ENCODE assay signal across 33 cellular contexts in the genomic region with DNA sequence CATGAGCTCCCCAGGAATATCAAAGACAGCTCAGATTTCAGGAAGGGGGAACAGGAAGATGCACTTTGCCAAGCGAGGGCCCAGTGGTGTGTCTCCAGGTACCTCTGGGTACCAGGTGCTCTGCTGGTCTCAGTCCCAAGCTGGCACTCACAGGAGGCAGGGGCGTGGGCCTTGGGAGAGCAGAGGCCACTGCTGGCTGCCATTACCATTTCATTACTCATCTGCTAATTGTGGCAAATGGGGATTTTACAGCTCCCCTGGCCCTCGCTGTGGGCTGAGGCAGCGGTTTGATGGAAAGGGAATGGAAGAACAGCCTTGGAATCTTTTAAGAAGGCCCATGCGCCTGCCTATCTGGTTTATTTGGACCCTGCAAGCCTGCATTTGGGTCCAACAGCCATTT.
"Had no signal": no experiment of that assay in that cellular context is flagged by ENCODE, and none has a peak within 500 bp of the region (broad histone marks: within the 10 kb centered on the region; RNA-seq: fewer than 3 reads in every experiment).

No MANE protein-coding gene starts in this region.

- H3K36me3 ChIP-seq: MG63, WERI-Rb-1 had no signal

- H3K4me1 Mint-ChIP-seq: activated CD4-positive, alpha-beta memory T cell treated with anti-CD3 and anti-CD28 coated beads, Interleukin-2, amount 10 ng/mL, durations not matched to agents 7 days and 5 days; activated CD8-positive, alpha-beta memory T cell treated with anti-CD3 and anti-CD28 coated beads, Interleukin-2, amount 10 ng/mL, durations not matched to agents 7 days and 5 days; activated naive CD4-positive, alpha-beta T cell treated with anti-CD3 and anti-CD28 coated beads, Interleukin-2, amount 10 ng/mL, durations not matched to agents 7 days and 5 days; activated naive CD8-positive, alpha-beta T cell treated with anti-CD3 and anti-CD28 coated beads, Interleukin-2, amount 50 U/mL, for 24 hours had no signal

- H3K36me3 Mint-ChIP-seq: activated CD8-positive, alpha-beta memory T cell treated with anti-CD3 and anti-CD28 coated beads, Interleukin-2, amount 10 ng/mL, durations not matched to agents 7 days and 5 days; activated naive CD4-positive, alpha-beta T cell treated with anti-CD3 and anti-CD28 coated beads, Interleukin-2, amount 10 ng/mL, durations not matched to agents 7 days and 5 days; activated naive CD8-positive, alpha-beta T cell; brain had no signal

- H3K27ac Mint-ChIP-seq: activated CD4-positive, alpha-beta memory T cell treated with anti-CD3 and anti-CD28 coated beads, Interleukin-2, amount 10 ng/mL, durations not matched to agents 7 days and 5 days; activated CD8-positive, alpha-beta memory T cell treated with anti-CD3 and anti-CD28 coated beads, Interleukin-2, amount 10 ng/mL, durations not matched to agents 7 days and 5 days; activated naive CD4-positive, alpha-beta T cell treated with anti-CD3 and anti-CD28 coated beads, Interleukin-2, amount 10 ng/mL, durations not matched to agents 7 days and 5 days; activated naive CD8-positive, alpha-beta T cell; activated naive CD8-positive, alpha-beta T cell treated with anti-CD3 and anti-CD28 coated beads, Interleukin-2, amount 50 U/mL, for 24 hours had no signal

- H3K9me3 Mint-ChIP-seq: activated CD4-positive, alpha-beta memory T cell treated with anti-CD3 and anti-CD28 coated beads, Interleukin-2, amount 10 ng/mL, durations not matched to agents 7 days and 5 days; activated naive CD4-positive, alpha-beta T cell treated with anti-CD3 and anti-CD28 coated beads, Interleukin-2, amount 10 ng/mL, durations not matched to agents 7 days and 5 days; activated naive CD8-positive, alpha-beta T cell treated with anti-CD3 and anti-CD28 coated beads, Interleukin-2, amount 50 U/mL, for 24 hours had no signal

- DNase-seq: activated CD4-positive, alpha-beta memory T cell treated with anti-CD3 and anti-CD28 coated beads, Interleukin-2, amount 10 ng/mL, durations not matched to agents 7 days and 5 days; activated CD4-positive, alpha-beta T cell treated with anti-CD3 and anti-CD28 coated beads for 1 hour; activated CD4-positive, alpha-beta T cell treated with anti-CD3 and anti-CD28 coated beads for 48 hours; activated CD4-positive, CD25-positive, alpha-beta regulatory T cell; activated CD8-positive, alpha-beta memory T cell treated with anti-CD3 and anti-CD28 coated beads for 24 hours; activated CD8-positive, alpha-beta memory T cell treated with anti-CD3 and anti-CD28 coated beads, Interleukin-2, amount 10 ng/mL, durations not matched to agents 7 days and 5 days; activated CD8-positive, alpha-beta memory T cell treated with anti-CD3 and anti-CD28 coated beads, Interleukin-2, amount 50 U/mL, for 48 hours; activated effector memory CD4-positive, alpha-beta T cell treated with Interleukin-2 at 50 U/mL for 16 hours; activated naive CD4-positive, alpha-beta T cell treated with anti-CD3 and anti-CD28 coated beads, Interleukin-2, amount 10 ng/mL, durations not matched to agents 7 days and 5 days; activated naive CD8-positive, alpha-beta T cell treated with anti-CD3 and anti-CD28 coated beads, Interleukin-2, amount 50 U/mL, for 24 hours; activated T-cell treated with anti-CD3 and anti-CD28 coated beads, Interleukin-2, amount 50 U/mL, for 48 hours; cerebellar nuclear complex; Karpas-422; MG63; NCI-H1048; NCI-H1105 treated with DMSO at 0.1 percent for 48 hours; NCI-H1436; NCI-H1694; NCI-H1930; NCI-H2081 treated with DMSO at 0.1 percent for 48 hours; NCI-H524 treated with DMSO at 0.1 percent for 48 hours; NK-92 treated with Interleukin-12 subunit alpha and Interleukin-12 subunit beta, amount 100 ng/mL, for 24 hours; PC-9; SIG-M5; T-helper 1 cell; T-helper 2 cell; T-helper 9 cell; WERI-Rb-1 had no signal

- H3K4me3 ChIP-seq: MG63, PC-9 had no signal

- H3K9me3 ChIP-seq: MG63 had no signal

- H3K4me3 Mint-ChIP-seq: activated CD4-positive, alpha-beta memory T cell treated with anti-CD3 and anti-CD28 coated beads, Interleukin-2, amount 10 ng/mL, durations not matched to agents 7 days and 5 days; activated CD8-positive, alpha-beta memory T cell treated with anti-CD3 and anti-CD28 coated beads, Interleukin-2, amount 10 ng/mL, durations not matched to agents 7 days and 5 days; activated naive CD4-positive, alpha-beta T cell treated with anti-CD3 and anti-CD28 coated beads, Interleukin-2, amount 10 ng/mL, durations not matched to agents 7 days and 5 days; activated naive CD8-positive, alpha-beta T cell; activated naive CD8-positive, alpha-beta T cell treated with anti-CD3 and anti-CD28 coated beads, Interleukin-2, amount 50 U/mL, for 24 hours had no signal

- ATAC-seq: activated CD8-positive, alpha-beta memory T cell treated with anti-CD3 and anti-CD28 coated beads, Interleukin-2, amount 10 ng/mL, durations not matched to agents 7 days and 5 days; activated naive CD8-positive, alpha-beta T cell treated with anti-CD3 and anti-CD28 coated beads, Interleukin-2, amount 50 U/mL, for 24 hours; Right ventricle myocardium inferior; SK-N-SH treated with all-trans-retinoic acid at 6 μM for 48 hours had no signal

- H3K27ac ChIP-seq: PC-9, RWPE1, WERI-Rb-1 had no signal
